15 cellular contexts compared by ENCODE assay signal in the genomic region with DNA sequence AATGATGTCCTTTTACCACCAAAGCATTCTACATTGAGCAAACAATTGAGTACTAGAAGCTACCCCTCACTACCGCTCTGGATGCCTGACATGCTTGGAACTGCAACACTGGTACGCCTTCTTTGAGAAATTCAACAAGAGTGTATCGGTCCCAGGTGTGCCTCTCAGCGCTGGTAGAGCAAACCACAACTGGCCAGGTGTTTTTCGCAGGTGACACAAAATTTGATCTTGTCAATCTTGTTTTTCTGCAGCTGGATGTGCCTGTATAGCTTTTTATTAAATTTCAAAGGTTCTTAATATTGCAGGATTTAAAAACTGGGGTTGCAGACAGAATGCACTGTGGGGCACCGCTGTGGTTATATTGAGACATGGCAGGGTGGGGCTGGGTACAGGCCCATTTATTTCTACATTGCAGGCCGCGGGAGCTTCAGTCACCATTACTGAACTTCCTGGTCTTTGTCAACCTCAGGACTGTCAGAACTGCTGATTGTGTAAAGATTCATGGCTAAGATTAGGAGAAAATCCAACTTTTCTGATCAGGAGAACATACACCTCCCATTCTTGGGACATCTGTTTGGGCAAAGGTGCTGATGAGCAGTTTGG. TPM values are rescaled to one million over a fixed set of nuclear protein-coding genes. Genes with fewer than 3 reads are reported as not detected.
DNase-seq lines count a peak whose midpoint lies in the region; ATAC-seq and TF ChIP-seq lines count a peak whose summit lies in the region.
"Had no signal": no experiment of that assay in that cellular context is flagged by ENCODE, and none has a peak within 500 bp of the region (broad histone marks: within the 10 kb centered on the region; RNA-seq: fewer than 3 reads in every experiment).

No MANE protein-coding gene starts in this region.

- H3K4me1 Mint-ChIP-seq in activated CD4-positive, alpha-beta memory T cell treated with anti-CD3 and anti-CD28 coated beads, Interleukin-2, amount 10 ng/mL, durations not matched to agents 7 days and 5 days = peaks cover 61% of the 10 kb centered on the region

- intact Hi-C loops in mucosa of descending colon (cut with DNase I, micrococcal nuclease) = no loop called here

- WGBS in GM23248 (ENCODE audit: low coverage in 1 of 2, low lambda C conversion rate in 2 of 2, missing lambda C conversion rate in 2 of 2), 2 experiments = 68 to 71% methylated on average over 8 of the region's 8 CpGs

- peak overlapping the region; percentile 83 to 98 (median 92) for H3K4me2 ChIP-seq in BLaER1 treated with 17β-estradiol and CSF1 and Interleukin-3, amounts not matched to agents 10 nM and 100 nM
- no peak overlapping the region for H3K4me2 ChIP-seq in GM23248 (ENCODE audit: unreplicated experiment)

- H3K9me3 ChIP-seq in BLaER1 treated with 17β-estradiol and CSF1 and Interleukin-3, amounts not matched to agents 10 nM and 100 nM (replicated peaks in 1 of 11) = no peaks in the 10 kb centered on the region
- H3K9me3 ChIP-seq in mucosa of descending colon (no peaks in the 10 kb centered on the region), GM23248 (ENCODE audit: low read depth) (no peaks in the 10 kb centered on the region)

- in situ Hi-C loops in GM23248 (cut with MboI) = no loop called here

- H2AFZ ChIP-seq in GM23248 = no peak overlapping the region

- peaks cover 3% of the 10 kb centered on the region for H3K27me3 Mint-ChIP-seq in activated CD4-positive, alpha-beta memory T cell treated with anti-CD3 and anti-CD28 coated beads, Interleukin-2, amount 10 ng/mL, durations not matched to agents 7 days and 5 days

- POLR2A ChIA-PET in activated CD4-positive, alpha-beta memory T cell treated with anti-CD3 and anti-CD28 coated beads, Interleukin-2, amount 10 ng/mL, durations not matched to agents 7 days and 5 days (lab: Charles Lee) = interaction anchor here (0.7 to 11.4 kb wide), 12 partner anchors 10 to 95 kb away, joined by 3 to 164 read pairs (median 4); a partner anchor contains a TSS

- CTCF ChIA-PET in activated CD4-positive, alpha-beta memory T cell treated with anti-CD3 and anti-CD28 coated beads, Interleukin-2, amount 10 ng/mL, durations not matched to agents 7 days and 5 days (lab: Charles Lee) = interaction anchor here (0.7 to 14.5 kb wide), 8 partner anchors 8 to 61 kb away, joined by 3 to 266 read pairs (median 4); a partner anchor contains a TSS

- no peak overlapping the region for H3K4me3 ChIP-seq in BLaER1 treated with 17β-estradiol and CSF1 and Interleukin-3, amounts not matched to agents 10 nM and 100 nM
- no peak overlapping the region for H3K4me3 ChIP-seq in mucosa of descending colon
- H3K4me3 ChIP-seq in GM23248 = no peak overlapping the region
- H3K4me3 ChIP-seq: dorsolateral prefrontal cortex, SK-N-MC had no signal

- peak overlapping the region; percentile 56 for H3K4me3 Mint-ChIP-seq in activated CD4-positive, alpha-beta memory T cell treated with anti-CD3 and anti-CD28 coated beads, Interleukin-2, amount 10 ng/mL, durations not matched to agents 7 days and 5 days

- DNase-seq in activated CD4-positive, alpha-beta memory T cell treated with anti-CD3 and anti-CD28 coated beads, Interleukin-2, amount 10 ng/mL, durations not matched to agents 7 days and 5 days = no peak
- DNase-seq in mucosa of descending colon (peak in 1 of 3 donors; percentile 46), dedifferentiated amniotic fluid mesenchymal stem cell (ENCODE audit: extremely low spot score) (no peak), GM23248 (no peak)
- DNase-seq: activated CD4-positive, CD25-positive, alpha-beta regulatory T cell treated with anti-CD3 and anti-CD28 coated beads, Interleukin-2, amount 50 U/mL, for 72 hours; dorsolateral prefrontal cortex; foreskin melanocyte; NCI-H1048; NCI-H69 had no signal

- H4K20me1 ChIP-seq in BLaER1 treated with 17β-estradiol and CSF1 and Interleukin-3, amounts not matched to agents 10 nM and 100 nM = no peaks in the 10 kb centered on the region
- no peaks in the 10 kb centered on the region for H4K20me1 ChIP-seq in GM23248 (ENCODE audit: insufficient read depth)

- no peaks in the 10 kb centered on the region for H3K9me3 Mint-ChIP-seq in activated CD4-positive, alpha-beta memory T cell treated with anti-CD3 and anti-CD28 coated beads, Interleukin-2, amount 10 ng/mL, durations not matched to agents 7 days and 5 days

- H3K9me2 ChIP-seq in GM23248 (ENCODE audit: insufficient read depth) = no peaks in the 10 kb centered on the region

- H3K36me3 Mint-ChIP-seq in activated CD4-positive, alpha-beta memory T cell treated with anti-CD3 and anti-CD28 coated beads, Interleukin-2, amount 10 ng/mL, durations not matched to agents 7 days and 5 days (ENCODE audit: low read depth) = no peaks in the 10 kb centered on the region

- H3K27ac Mint-ChIP-seq in activated CD4-positive, alpha-beta memory T cell treated with anti-CD3 and anti-CD28 coated beads, Interleukin-2, amount 10 ng/mL, durations not matched to agents 7 days and 5 days = peak overlapping the region; percentile 83

- no peak for TF ChIP-seq CTCF in mucosa of descending colon (IDR thresholded peaks at IDR 0.05)

- H3K27me3 ChIP-seq in BLaER1 treated with 17β-estradiol and CSF1 and Interleukin-3, amounts not matched to agents 10 nM and 100 nM = no peaks in the 10 kb centered on the region
- H3K27me3 ChIP-seq in GM23248 (replicated peaks; ENCODE audit: insufficient read depth) = peaks cover under 1% of the 10 kb centered on the region; the same call in 1 of the 2 replicates

- peak overlapping the region in 10 of 11 experiments; percentile 24 to 91 (median 83); a peak in 18 of 22 replicates for H3K27ac ChIP-seq in BLaER1 treated with 17β-estradiol and CSF1 and Interleukin-3, amounts not matched to agents 10 nM and 100 nM
- no peak overlapping the region for H3K27ac ChIP-seq in GM23248
- H3K27ac ChIP-seq: dorsolateral prefrontal cortex, SK-N-MC had no signal

- no peaks in the 10 kb centered on the region for H3F3A ChIP-seq in GM23248 (ENCODE audit: insufficient read depth)

- H3K79me2 ChIP-seq in GM23248 (ENCODE audit: insufficient read depth) = no peaks in the 10 kb centered on the region

- peak; percentile 1 for ATAC-seq in HG02798 (IDR thresholded peaks at IDR 0.05; ENCODE audit: poor library complexity, unreplicated experiment)
- ATAC-seq in mucosa of descending colon = peak; percentile 2
- no peak for ATAC-seq in GM19324 (IDR thresholded peaks at IDR 0.05; ENCODE audit: low FRiP score, unreplicated experiment)
- ATAC-seq in HG02973 (IDR thresholded peaks at IDR 0.05; ENCODE audit: unreplicated experiment) = no peak

- H3K36me3 ChIP-seq in BLaER1 treated with 17β-estradiol and CSF1 and Interleukin-3, amounts not matched to agents 10 nM and 100 nM = no peaks in the 10 kb centered on the region
- H3K36me3 ChIP-seq in mucosa of descending colon (ENCODE audit: low read depth) (no peaks in the 10 kb centered on the region), GM23248 (ENCODE audit: low read depth) (no peaks in the 10 kb centered on the region)

- H3K4me1 ChIP-seq in BLaER1 treated with 17β-estradiol and CSF1 and Interleukin-3, amounts not matched to agents 10 nM and 100 nM = peaks cover 52 to 73% (median 58%) of the 10 kb centered on the region in 10 experiments
- H3K4me1 ChIP-seq in mucosa of descending colon (ENCODE audit: low read depth) (no peaks in the 10 kb centered on the region), GM23248 (ENCODE audit: insufficient read depth) (no peaks in the 10 kb centered on the region)

- H3K9ac ChIP-seq in BLaER1 treated with 17β-estradiol and CSF1 and Interleukin-3, amounts not matched to agents 10 nM and 100 nM = peak overlapping the region in 5 of 11 experiments; percentile 7 to 71 (median 69); a peak in 9 of 22 replicates
- H3K9ac ChIP-seq in GM23248 = no peak overlapping the region

RNA-seq across cellular contexts. Expression of a gene that starts 4.4 kb away (rescaled TPM):
- 10 to 100 TPM; 94.7 to 97.7 TPM for total RNA-seq in activated CD4-positive, alpha-beta memory T cell treated with anti-CD3 and anti-CD28 coated beads, Interleukin-2, amount 10 ng/mL, durations not matched to agents 7 days and 5 days
- total RNA-seq in mucosa of descending colon = 1 to 10 TPM; 1.4 to 2.9 (median 1.7) TPM
- total RNA-seq in GM23248 (2014; rRNA removed; shearing (Covaris generic)) = not detected in 2 replicates
- polyA plus RNA-seq in GM23248 (2016; fragmentation: Nextera tagmentation; extraction: Ambion mirVana) = not detected in 2 replicates
- total RNA-seq: kidney epithelial cell had no signal

RNA-seq across cellular contexts. Expression of a gene that starts 7.8 kb away (rescaled TPM):
- total RNA-seq in activated CD4-positive, alpha-beta memory T cell treated with anti-CD3 and anti-CD28 coated beads, Interleukin-2, amount 10 ng/mL, durations not matched to agents 7 days and 5 days = 10 to 100 TPM; 20.8 to 24.1 TPM
- total RNA-seq in mucosa of descending colon = 1 to 10 TPM in 2 of 3 donors, under 1 TPM in 1; 0.87 to 2.4 (median 2.0) TPM
- total RNA-seq in GM23248 (2014; rRNA removed; shearing (Covaris generic)) = not detected in 2 replicates
- polyA plus RNA-seq in GM23248 (2016; fragmentation: Nextera tagmentation; extraction: Ambion mirVana) = not detected in 2 replicates

RNA-seq across cellular contexts. Expression of a gene that starts 56.3 kb away (rescaled TPM):
- 100 to 1,000 TPM; 235 to 254 TPM for total RNA-seq in activated CD4-positive, alpha-beta memory T cell treated with anti-CD3 and anti-CD28 coated beads, Interleukin-2, amount 10 ng/mL, durations not matched to agents 7 days and 5 days
- 10 to 100 TPM; 24.7 to 44.4 (median 35.5) TPM for total RNA-seq in mucosa of descending colon
- 32.6 and 46.5 TPM in 2 replicates for total RNA-seq in GM23248 (2014; rRNA removed; shearing (Covaris generic))
- 21.7 and 22.4 TPM in 2 replicates for polyA plus RNA-seq in GM23248 (2016; fragmentation: Nextera tagmentation; extraction: Ambion mirVana)

Comparison
In these comparisons a context has a peak if more than half of its experiments do, and no peak if none do; other contexts are left out.
1. ATAC-seq: peak in HG02798 (single experiment) and mucosa of descending colon (single experiment); none in GM19324 (single experiment) and HG02973 (single experiment).
2. RNA of a gene that starts 4.4 kb away (total RNA-seq): 94.7 to 97.7 TPM in activated CD4-positive, alpha-beta memory T cell treated with anti-CD3 and anti-CD28 coated beads, Interleukin-2, amount 10 ng/mL, durations not matched to agents 7 days and 5 days; 1.4 to 2.9 TPM in mucosa of descending colon and not detected in GM23248; every median in the first group is over 10 times any median in the second.
3. RNA of a gene that starts 7.8 kb away (total RNA-seq): 20.8 to 24.1 TPM in activated CD4-positive, alpha-beta memory T cell treated with anti-CD3 and anti-CD28 coated beads, Interleukin-2, amount 10 ng/mL, durations not matched to agents 7 days and 5 days; 0.87 to 2.4 TPM in mucosa of descending colon and not detected in GM23248; every median in the first group is over 4 times any median in the second.